1 cellular context compared by ENCODE assay signal in genomic region chr17:79990051-79990592, GRCh38.
TF ChIP-seq lines count a peak whose summit lies in the region.

No MANE protein-coding gene starts in this region.

TF ChIP-seq in HepG2, 621 proteins besides CTCF, POLR2A, EP300 and RAD21 (continued from another document and continues in another):
- TF ChIP-seq MAX (IDR thresholded peaks at IDR 0.05) (no peak), ZFP82 (CRISPR knock-in tag; IDR thresholded peaks at IDR 0.05; ENCODE audit: borderline replicate concordance) (no peak), ZKSCAN5 (CRISPR knock-in tag; IDR thresholded peaks at IDR 0.05) (no peak), ZNF737 (CRISPR knock-in tag; IDR thresholded peaks at IDR 0.05; ENCODE audit: borderline replicate concordance) (no peak), ZBTB10 (CRISPR knock-in tag; IDR thresholded peaks at IDR 0.05; ENCODE audit: borderline replicate concordance) (no peak), ATF3 (CRISPR knock-in tag; IDR thresholded peaks at IDR 0.05) (no peak), ARID2 (CRISPR knock-in tag; IDR thresholded peaks at IDR 0.05; ENCODE audit: borderline replicate concordance) (no peak), CEBPB (IDR thresholded peaks at IDR 0.05; ENCODE audit: borderline replicate concordance, low read depth, low read length) (peak; percentile 77; the same call in 1 of the 2 replicates), RAD51 (IDR thresholded peaks at IDR 0.05; ENCODE audit: borderline replicate concordance) (no peak), ZZZ3 (CRISPR knock-in tag; IDR thresholded peaks at IDR 0.05; ENCODE audit: borderline replicate concordance) (no peak), ZNF552 (CRISPR knock-in tag; IDR thresholded peaks at IDR 0.05; ENCODE audit: borderline replicate concordance) (peak; percentile 55; the same call in 1 of the 2 replicates), PLSCR1 (CRISPR knock-in tag; IDR thresholded peaks at IDR 0.05; ENCODE audit: borderline replicate concordance) (no peak), FOXM1 (CRISPR knock-in tag; IDR thresholded peaks at IDR 0.05) (no peak), CC2D1A (CRISPR knock-in tag; IDR thresholded peaks at IDR 0.05) (no peak), ZNF44 (CRISPR knock-in tag; IDR thresholded peaks at IDR 0.05) (no peak), ZNF709 (CRISPR knock-in tag; IDR thresholded peaks at IDR 0.05) (peak; percentile 47; the same call in 1 of the 2 replicates), ZNF274 (CRISPR knock-in tag; IDR thresholded peaks at IDR 0.05) (no peak), ZFYVE20 (CRISPR knock-in tag; IDR thresholded peaks at IDR 0.05; ENCODE audit: borderline replicate concordance, low read depth) (no peak), HES4 (CRISPR knock-in tag; IDR thresholded peaks at IDR 0.05; ENCODE audit: borderline replicate concordance) (no peak), HCFC1 (IDR thresholded peaks at IDR 0.05; ENCODE audit: low read depth, low read length) (no peak), HDAC1 (CRISPR knock-in tag; IDR thresholded peaks at IDR 0.05) (peak; percentile 68; the same call in 1 of the 2 replicates), PBX3 (CRISPR knock-in tag; IDR thresholded peaks at IDR 0.05; ENCODE audit: borderline replicate concordance) (no peak), ZNF296 (CRISPR knock-in tag; conservative IDR thresholded peaks at IDR 0.05) (0 out of 2 replicates have a peak, but pooled peaks have one; percentile 39), ZBTB44 (CRISPR knock-in tag; IDR thresholded peaks at IDR 0.05) (no peak), TSC22D2 (CRISPR knock-in tag; IDR thresholded peaks at IDR 0.05; ENCODE audit: borderline replicate concordance) (no peak), SRSF4 (IDR thresholded peaks at IDR 0.05; ENCODE audit: low read depth, low read length, poor library complexity, severe bottlenecking) (no peak), MTERF4 (CRISPR knock-in tag; IDR thresholded peaks at IDR 0.05) (no peak), CERS6 (CRISPR knock-in tag; IDR thresholded peaks at IDR 0.05) (peak; percentile 58; the same call in 1 of the 2 replicates), ZNF7 (CRISPR knock-in tag; IDR thresholded peaks at IDR 0.05) (no peak), ZNF567 (CRISPR knock-in tag; IDR thresholded peaks at IDR 0.05; ENCODE audit: borderline replicate concordance) (no peak), NFKB2 (CRISPR knock-in tag; IDR thresholded peaks at IDR 0.05; ENCODE audit: borderline replicate concordance) (peak; percentile 52; the same call in 1 of the 2 replicates), SIN3A (IDR thresholded peaks at IDR 0.05; ENCODE audit: borderline replicate concordance, low read depth, low read length) (no peak), PPARG (CRISPR knock-in tag; conservative IDR thresholded peaks at IDR 0.05) (peak; percentile 47; the same call in 1 of the 2 replicates), ZNF777 (CRISPR knock-in tag; IDR thresholded peaks at IDR 0.05) (peak; percentile 34; the same call in 1 of the 2 replicates), RCOR2 (CRISPR knock-in tag; IDR thresholded peaks at IDR 0.05) (no peak), ZNF614 (CRISPR knock-in tag; IDR thresholded peaks at IDR 0.05; ENCODE audit: borderline replicate concordance) (peak; percentile 64; the same call in 1 of the 2 replicates), IKZF4 (CRISPR knock-in tag; IDR thresholded peaks at IDR 0.05; ENCODE audit: borderline replicate concordance, low read depth, not compliant biosample characterization) (no peak), ZNF740 (CRISPR knock-in tag; IDR thresholded peaks at IDR 0.05) (no peak), ZNF136 (CRISPR knock-in tag; IDR thresholded peaks at IDR 0.05; ENCODE audit: low read depth) (no peak), ZNF549 (CRISPR knock-in tag; IDR thresholded peaks at IDR 0.05) (no peak), ZNF800 (CRISPR knock-in tag; IDR thresholded peaks at IDR 0.05) (0 out of 2 replicates have a peak, but pooled peaks have one; percentile 48), GPBP1L1 (CRISPR knock-in tag; IDR thresholded peaks at IDR 0.05) (no peak), NFE2L1 (CRISPR knock-in tag; IDR thresholded peaks at IDR 0.05; ENCODE audit: borderline replicate concordance) (no peak), ZNF451 (CRISPR knock-in tag; IDR thresholded peaks at IDR 0.05) (no peak), PAF1 (CRISPR knock-in tag; IDR thresholded peaks at IDR 0.05) (no peak), MAFF (IDR thresholded peaks at IDR 0.05; ENCODE audit: low read depth, low read length) (no peak), HMGXB3 (CRISPR knock-in tag; IDR thresholded peaks at IDR 0.05; ENCODE audit: borderline replicate concordance) (0 out of 2 replicates have a peak, but pooled peaks have one; percentile 22)
